ENCODE assay signal across 26 cellular contexts in genomic region chr12:99745895-99746294, GRCh38.
"Had no signal": no experiment of that assay in that cellular context is flagged by ENCODE, and none has a peak within 500 bp of the region (broad histone marks: within the 10 kb centered on the region; RNA-seq: fewer than 3 reads in every experiment).

No MANE protein-coding gene starts in this region.

- DNase-seq: activated CD4-positive, alpha-beta memory T cell treated with anti-CD3 and anti-CD28 coated beads, Interleukin-2, amount 10 ng/mL, durations not matched to agents 7 days and 5 days; activated CD4-positive, alpha-beta T cell treated with anti-CD3 and anti-CD28 coated beads for 36 hours; activated CD4-positive, alpha-beta T cell treated with anti-CD3 and anti-CD28 coated beads, Interleukin-2, amount 10 ng/mL, durations not matched to agents 24 days and 14 days; activated CD4-positive, alpha-beta T cell treated with anti-CD3 and anti-CD28 coated beads, Interleukin-2, amount 50 U/mL, for 4 hours; activated CD4-positive, CD25-positive, alpha-beta regulatory T cell; activated CD4-positive, CD25-positive, alpha-beta regulatory T cell treated with anti-CD3 and anti-CD28 coated beads, Interleukin-2, amount 50 U/mL, for 72 hours; activated CD8-positive, alpha-beta memory T cell treated with anti-CD3 and anti-CD28 coated beads, Interleukin-2, amount 50 U/mL, for 48 hours; activated gamma-delta T cell; activated naive CD4-positive, alpha-beta T cell; activated naive CD4-positive, alpha-beta T cell treated with anti-CD3 and anti-CD28 coated beads, Interleukin-2, amount 10 ng/mL, durations not matched to agents 7 days and 5 days; activated naive CD8-positive, alpha-beta T cell treated with anti-CD3 and anti-CD28 coated beads, Interleukin-2, amount 10 ng/mL, durations not matched to agents 7 days and 5 days; activated T-cell treated with anti-CD3 and anti-CD28 coated beads for 4 hours; activated T-cell treated with anti-CD3 and anti-CD28 coated beads, Interleukin-2, amount 50 U/mL, for 24 hours; activated T-cell treated with anti-CD3 and anti-CD28 coated beads, Interleukin-2, amount 50 U/mL, for 72 hours; central memory CD4-positive, alpha-beta T cell; cortex of kidney; dermis blood vessel endothelial cell; effector CD4-positive, alpha-beta T cell; esophagus squamous epithelium; foreskin fibroblast; glutamatergic neuron; heart left ventricle; T-helper 2 cell had no signal

- H3K4me3 Mint-ChIP-seq: activated CD4-positive, alpha-beta memory T cell treated with anti-CD3 and anti-CD28 coated beads, Interleukin-2, amount 10 ng/mL, durations not matched to agents 7 days and 5 days; activated CD4-positive, alpha-beta T cell treated with anti-CD3 and anti-CD28 coated beads for 36 hours; activated CD4-positive, alpha-beta T cell treated with anti-CD3 and anti-CD28 coated beads, Interleukin-2, amount 10 ng/mL, durations not matched to agents 24 days and 14 days; activated naive CD4-positive, alpha-beta T cell treated with anti-CD3 and anti-CD28 coated beads, Interleukin-2, amount 10 ng/mL, durations not matched to agents 7 days and 5 days; activated naive CD8-positive, alpha-beta T cell treated with anti-CD3 and anti-CD28 coated beads, Interleukin-2, amount 10 ng/mL, durations not matched to agents 7 days and 5 days; activated T-cell treated with anti-CD3 and anti-CD28 coated beads, Interleukin-2, amount 50 U/mL, for 24 hours; activated T-cell treated with anti-CD3 and anti-CD28 coated beads, Interleukin-2, amount 50 U/mL, for 72 hours; brain had no signal

- H3K27ac Mint-ChIP-seq: activated CD4-positive, alpha-beta memory T cell treated with anti-CD3 and anti-CD28 coated beads, Interleukin-2, amount 10 ng/mL, durations not matched to agents 7 days and 5 days; activated CD4-positive, alpha-beta T cell treated with anti-CD3 and anti-CD28 coated beads for 36 hours; activated CD4-positive, alpha-beta T cell treated with anti-CD3 and anti-CD28 coated beads, Interleukin-2, amount 10 ng/mL, durations not matched to agents 24 days and 14 days; activated naive CD4-positive, alpha-beta T cell treated with anti-CD3 and anti-CD28 coated beads, Interleukin-2, amount 10 ng/mL, durations not matched to agents 7 days and 5 days; activated naive CD4-positive, alpha-beta T cell treated with anti-CD3 and anti-CD28 coated beads, Interleukin-2, amount 50 U/mL, for 72 hours; activated naive CD8-positive, alpha-beta T cell treated with anti-CD3 and anti-CD28 coated beads, Interleukin-2, amount 10 ng/mL, durations not matched to agents 7 days and 5 days; activated T-cell treated with anti-CD3 and anti-CD28 coated beads, Interleukin-2, amount 50 U/mL, for 24 hours; activated T-cell treated with anti-CD3 and anti-CD28 coated beads, Interleukin-2, amount 50 U/mL, for 72 hours; brain had no signal

- H3K4me1 Mint-ChIP-seq: activated CD4-positive, alpha-beta memory T cell treated with anti-CD3 and anti-CD28 coated beads, Interleukin-2, amount 10 ng/mL, durations not matched to agents 7 days and 5 days; activated CD4-positive, alpha-beta T cell treated with anti-CD3 and anti-CD28 coated beads for 36 hours; activated CD4-positive, alpha-beta T cell treated with anti-CD3 and anti-CD28 coated beads, Interleukin-2, amount 10 ng/mL, durations not matched to agents 24 days and 14 days; activated naive CD4-positive, alpha-beta T cell treated with anti-CD3 and anti-CD28 coated beads, Interleukin-2, amount 10 ng/mL, durations not matched to agents 7 days and 5 days; activated naive CD8-positive, alpha-beta T cell treated with anti-CD3 and anti-CD28 coated beads, Interleukin-2, amount 10 ng/mL, durations not matched to agents 7 days and 5 days; brain had no signal

- H3K36me3 Mint-ChIP-seq: activated naive CD4-positive, alpha-beta T cell treated with anti-CD3 and anti-CD28 coated beads, Interleukin-2, amount 10 ng/mL, durations not matched to agents 7 days and 5 days; activated naive CD4-positive, alpha-beta T cell treated with anti-CD3 and anti-CD28 coated beads, Interleukin-2, amount 50 U/mL, for 72 hours; activated naive CD8-positive, alpha-beta T cell treated with anti-CD3 and anti-CD28 coated beads, Interleukin-2, amount 10 ng/mL, durations not matched to agents 7 days and 5 days; brain had no signal

- FAIRE-seq: endothelial cell of umbilical vein had no signal

- ATAC-seq: activated CD4-positive, alpha-beta T cell treated with anti-CD3 and anti-CD28 coated beads for 36 hours; activated naive CD4-positive, alpha-beta T cell treated with anti-CD3 and anti-CD28 coated beads, Interleukin-2, amount 50 U/mL, for 72 hours; activated T-cell treated with anti-CD3 and anti-CD28 coated beads, Interleukin-2, amount 50 U/mL, for 72 hours; heart left ventricle had no signal

- H3K27me3 Mint-ChIP-seq: activated CD4-positive, alpha-beta memory T cell treated with anti-CD3 and anti-CD28 coated beads, Interleukin-2, amount 10 ng/mL, durations not matched to agents 7 days and 5 days; activated CD4-positive, alpha-beta T cell treated with anti-CD3 and anti-CD28 coated beads for 36 hours; activated CD4-positive, alpha-beta T cell treated with anti-CD3 and anti-CD28 coated beads, Interleukin-2, amount 10 ng/mL, durations not matched to agents 24 days and 14 days; activated naive CD4-positive, alpha-beta T cell treated with anti-CD3 and anti-CD28 coated beads, Interleukin-2, amount 10 ng/mL, durations not matched to agents 7 days and 5 days; activated naive CD8-positive, alpha-beta T cell treated with anti-CD3 and anti-CD28 coated beads, Interleukin-2, amount 10 ng/mL, durations not matched to agents 7 days and 5 days; activated T-cell treated with anti-CD3 and anti-CD28 coated beads, Interleukin-2, amount 50 U/mL, for 24 hours; brain had no signal

- H3K9me3 Mint-ChIP-seq: activated CD4-positive, alpha-beta memory T cell treated with anti-CD3 and anti-CD28 coated beads, Interleukin-2, amount 10 ng/mL, durations not matched to agents 7 days and 5 days; activated CD4-positive, alpha-beta T cell treated with anti-CD3 and anti-CD28 coated beads, Interleukin-2, amount 10 ng/mL, durations not matched to agents 24 days and 14 days; activated naive CD4-positive, alpha-beta T cell treated with anti-CD3 and anti-CD28 coated beads, Interleukin-2, amount 10 ng/mL, durations not matched to agents 7 days and 5 days; activated naive CD4-positive, alpha-beta T cell treated with anti-CD3 and anti-CD28 coated beads, Interleukin-2, amount 50 U/mL, for 72 hours; activated naive CD8-positive, alpha-beta T cell treated with anti-CD3 and anti-CD28 coated beads, Interleukin-2, amount 10 ng/mL, durations not matched to agents 7 days and 5 days; activated T-cell treated with anti-CD3 and anti-CD28 coated beads, Interleukin-2, amount 50 U/mL, for 24 hours; activated T-cell treated with anti-CD3 and anti-CD28 coated beads, Interleukin-2, amount 50 U/mL, for 72 hours; brain had no signal
